Comparison of ENCODE assay signal across 29 cellular contexts in genomic region chr6:145081677-145082076, GRCh38.
"Had no signal": no experiment of that assay in that cellular context is flagged by ENCODE, and none has a peak within 500 bp of the region (broad histone marks: within the 10 kb centered on the region; RNA-seq: fewer than 3 reads in every experiment).

No MANE protein-coding gene starts in this region.

- H3K4me1 Mint-ChIP-seq: natural killer cell; nephron; stimulated activated naive CD8-positive, alpha-beta T cell treated with anti-CD3 and anti-CD28 coated beads, Interleukin-15, amount 100 ng/mL, for 72 hours had no signal

- H3K36me3 Mint-ChIP-seq: natural killer cell; neural progenitor cell; stimulated activated memory B cell treated with anti-CD40 and anti-IgM and Interleukin-4, amounts not matched to agents 10 μg/mL and 1 μg/mL and 100 μg/mL, for 72 hours; type B pancreatic cell had no signal

- H3K4me3 Mint-ChIP-seq: natural killer cell; nephron; neural progenitor cell; stimulated activated memory B cell treated with anti-CD40 and anti-IgM and Interleukin-4, amounts not matched to agents 10 μg/mL and 1 μg/mL and 100 μg/mL, for 72 hours; stimulated activated naive CD8-positive, alpha-beta T cell treated with anti-CD3 and anti-CD28 coated beads, Interleukin-15, amount 100 ng/mL, for 72 hours; type B pancreatic cell had no signal

- H3K9ac ChIP-seq: neural progenitor cell, parathyroid adenoma had no signal

- DNase-seq: natural killer cell; occipital lobe; ovary; posterior cingulate gyrus; psoas muscle; right cardiac atrium; right lobe of liver; sigmoid colon; small intestine; stimulated activated CD4-positive, alpha-beta T cell treated with anti-CD3 and anti-CD28 coated beads, Interleukin-15, amount 100 ng/mL, for 24 hours; stimulated activated CD4-positive, alpha-beta T cell treated with anti-CD3 and anti-CD28 coated beads, Interleukin-4, amount 100 ng/mL, for 1 hour; stimulated activated CD4-positive, alpha-beta T cell treated with anti-CD3 and anti-CD28 coated beads, Interleukin-4, amount 100 ng/mL, for 4 hours; stimulated activated CD8-positive, alpha-beta memory T cell treated with anti-CD3 and anti-CD28 coated beads, Interleukin-4, amount 100 ng/mL, for 48 hours; stimulated activated naive CD4-positive, alpha-beta T cell; stimulated activated naive CD8-positive, alpha-beta T cell treated with anti-CD3 and anti-CD28 coated beads, Interleukin-15, amount 100 ng/mL, for 72 hours; stimulated activated naive CD8-positive, alpha-beta T cell treated with anti-CD3 and anti-CD28 coated beads, Interleukin-15, Interleukin-2, amounts not matched to agents 100 U/mL and 50 U/mL, for 24 hours; substantia nigra; testis; tibial artery; transverse colon; upper lobe of right lung; uterus had no signal

- H3K79me2 ChIP-seq: parathyroid adenoma had no signal

- H3K36me3 ChIP-seq: neural progenitor cell, ovary, right lobe of liver, sigmoid colon, suprapubic skin, tibial artery, transverse colon, upper lobe of right lung, uterus had no signal

- H3K27me3 Mint-ChIP-seq: progenitor cell of endocrine pancreas; stimulated activated memory B cell treated with anti-CD40 and anti-IgM and Interleukin-4, amounts not matched to agents 10 μg/mL and 1 μg/mL and 100 μg/mL, for 72 hours had no signal

- H3K4me3 ChIP-seq: neural progenitor cell, ovary, psoas muscle, right lobe of liver, sigmoid colon, suprapubic skin, testis, tibial artery, transverse colon, upper lobe of right lung, uterus had no signal

- H2AFZ ChIP-seq: neural progenitor cell, parathyroid adenoma had no signal

- H3K9me3 Mint-ChIP-seq: natural killer cell; neural progenitor cell; stimulated activated memory B cell treated with anti-CD40 and anti-IgM and Interleukin-4, amounts not matched to agents 10 μg/mL and 1 μg/mL and 100 μg/mL, for 72 hours; stimulated activated naive CD8-positive, alpha-beta T cell treated with anti-CD3 and anti-CD28 coated beads, Interleukin-15, amount 100 ng/mL, for 72 hours had no signal

- H3K4me1 ChIP-seq: neural progenitor cell, parathyroid adenoma, psoas muscle, sigmoid colon, suprapubic skin, testis, tibial artery, transverse colon, upper lobe of right lung, uterus had no signal

- H3K4me2 ChIP-seq: neural progenitor cell had no signal

- H3K27me3 ChIP-seq: neural progenitor cell, ovary, right lobe of liver, sigmoid colon, suprapubic skin, testis, tibial artery, transverse colon, upper lobe of right lung, uterus had no signal

- H3K27ac ChIP-seq: neural progenitor cell, ovary, parathyroid adenoma, psoas muscle, right lobe of liver, sigmoid colon, suprapubic skin, testis, tibial artery, transverse colon, upper lobe of right lung, uterus had no signal

- H3K27ac Mint-ChIP-seq: natural killer cell; nephron; neural progenitor cell; progenitor cell of endocrine pancreas; stimulated activated memory B cell treated with anti-CD40 and anti-IgM and Interleukin-4, amounts not matched to agents 10 μg/mL and 1 μg/mL and 100 μg/mL, for 72 hours; stimulated activated naive CD8-positive, alpha-beta T cell treated with anti-CD3 and anti-CD28 coated beads, Interleukin-15, amount 100 ng/mL, for 72 hours; type B pancreatic cell had no signal

- H3K9me3 ChIP-seq: ovary, psoas muscle, right lobe of liver, sigmoid colon, testis, tibial artery, transverse colon, upper lobe of right lung, uterus had no signal

- ATAC-seq: natural killer cell; psoas muscle; right cardiac atrium; right lobe of liver; stimulated activated memory B cell treated with anti-CD40 and anti-IgM and Interleukin-4, amounts not matched to agents 10 μg/mL and 1 μg/mL and 100 μg/mL, for 72 hours; stimulated activated naive CD8-positive, alpha-beta T cell treated with anti-CD3 and anti-CD28 coated beads, Interleukin-15, amount 100 ng/mL, for 72 hours; stimulated activated naive CD8-positive, alpha-beta T cell treated with anti-CD3 and anti-CD28 coated beads, Interleukin-15, Interleukin-2, amounts not matched to agents 100 U/mL and 50 U/mL, for 24 hours; upper lobe of right lung had no signal
